21 cellular contexts compared by ENCODE assay signal in genomic region chr1:235712812-235713211, GRCh38.
"Had no signal": no experiment of that assay in that cellular context is flagged by ENCODE, and none has a peak within 500 bp of the region (broad histone marks: within the 10 kb centered on the region; RNA-seq: fewer than 3 reads in every experiment).

No MANE protein-coding gene starts in this region.

- H3K9me3 Mint-ChIP-seq: activated CD4-positive, alpha-beta T cell treated with anti-CD3 and anti-CD28 coated beads, Interleukin-2, amount 10 ng/mL, durations not matched to agents 24 days and 14 days; activated naive CD4-positive, alpha-beta T cell treated with anti-CD3 and anti-CD28 coated beads, Interleukin-2, amount 50 U/mL, for 24 hours; endodermal cell; memory B cell; stimulated activated naive CD8-positive, alpha-beta T cell treated with anti-CD3 and anti-CD28 coated beads, Interleukin-15, Interleukin-2, amounts not matched to agents 100 ng/mL and 50 ng/mL, for 24 hours had no signal

- H3K4me1 Mint-ChIP-seq: activated naive CD4-positive, alpha-beta T cell treated with anti-CD3 and anti-CD28 coated beads, Interleukin-2, amount 50 U/mL, for 24 hours; endodermal cell; memory B cell had no signal

- H3K27me3 Mint-ChIP-seq: activated CD4-positive, alpha-beta T cell treated with anti-CD3 and anti-CD28 coated beads, Interleukin-2, amount 10 ng/mL, durations not matched to agents 24 days and 14 days; activated naive CD4-positive, alpha-beta T cell treated with anti-CD3 and anti-CD28 coated beads, Interleukin-2, amount 50 U/mL, for 24 hours; memory B cell; progenitor cell of endocrine pancreas; stimulated activated naive CD8-positive, alpha-beta T cell treated with anti-CD3 and anti-CD28 coated beads, Interleukin-15, Interleukin-2, amounts not matched to agents 100 ng/mL and 50 ng/mL, for 24 hours had no signal

- DNase-seq: activated CD4-positive, alpha-beta T cell treated with anti-CD3 and anti-CD28 coated beads, Interleukin-2, amount 10 ng/mL, durations not matched to agents 24 days and 14 days; activated CD8-positive, alpha-beta memory T cell treated with anti-CD3 and anti-CD28 coated beads for 24 hours; activated CD8-positive, alpha-beta memory T cell treated with anti-CD3 and anti-CD28 coated beads, Interleukin-2, amount 50 U/mL, for 48 hours; activated effector memory CD4-positive, alpha-beta T cell treated with anti-CD3 and anti-CD28 coated beads, Interleukin-2, amount 50 U/mL, for 16 hours; activated T-cell treated with anti-CD3 and anti-CD28 coated beads, Interleukin-2, amount 50 U/mL, for 48 hours; endodermal cell; heart left ventricle; occipital lobe; right cardiac atrium; small intestine; stimulated activated CD4-positive, alpha-beta T cell treated with anti-CD3 and anti-CD28 coated beads, Interleukin-15, amount 100 ng/mL, for 24 hours; stimulated activated CD4-positive, alpha-beta T cell treated with anti-CD3 and anti-CD28 coated beads, Interleukin-2, amount 100 ng/mL, for 48 hours; T1000; uterus had no signal

- H3K27ac Mint-ChIP-seq: activated CD4-positive, alpha-beta T cell treated with anti-CD3 and anti-CD28 coated beads, Interleukin-2, amount 10 ng/mL, durations not matched to agents 24 days and 14 days; activated naive CD4-positive, alpha-beta T cell treated with anti-CD3 and anti-CD28 coated beads, Interleukin-2, amount 50 U/mL, for 24 hours; endodermal cell; memory B cell; progenitor cell of endocrine pancreas; stimulated activated naive CD8-positive, alpha-beta T cell treated with anti-CD3 and anti-CD28 coated beads, Interleukin-15, Interleukin-2, amounts not matched to agents 100 ng/mL and 50 ng/mL, for 24 hours had no signal

- H3K4me3 ChIP-seq: cardiac muscle cell, gastroesophageal sphincter, heart left ventricle, tibial nerve, uterus had no signal

- ATAC-seq: gastroesophageal sphincter, heart left ventricle, right cardiac atrium had no signal

- H3K4me3 Mint-ChIP-seq: activated CD4-positive, alpha-beta T cell treated with anti-CD3 and anti-CD28 coated beads, Interleukin-2, amount 10 ng/mL, durations not matched to agents 24 days and 14 days; activated naive CD4-positive, alpha-beta T cell treated with anti-CD3 and anti-CD28 coated beads, Interleukin-2, amount 50 U/mL, for 24 hours; endodermal cell; memory B cell; stimulated activated naive CD8-positive, alpha-beta T cell treated with anti-CD3 and anti-CD28 coated beads, Interleukin-15, Interleukin-2, amounts not matched to agents 100 ng/mL and 50 ng/mL, for 24 hours had no signal
